ENCODE assay signal across 10 cellular contexts in the genomic region with DNA sequence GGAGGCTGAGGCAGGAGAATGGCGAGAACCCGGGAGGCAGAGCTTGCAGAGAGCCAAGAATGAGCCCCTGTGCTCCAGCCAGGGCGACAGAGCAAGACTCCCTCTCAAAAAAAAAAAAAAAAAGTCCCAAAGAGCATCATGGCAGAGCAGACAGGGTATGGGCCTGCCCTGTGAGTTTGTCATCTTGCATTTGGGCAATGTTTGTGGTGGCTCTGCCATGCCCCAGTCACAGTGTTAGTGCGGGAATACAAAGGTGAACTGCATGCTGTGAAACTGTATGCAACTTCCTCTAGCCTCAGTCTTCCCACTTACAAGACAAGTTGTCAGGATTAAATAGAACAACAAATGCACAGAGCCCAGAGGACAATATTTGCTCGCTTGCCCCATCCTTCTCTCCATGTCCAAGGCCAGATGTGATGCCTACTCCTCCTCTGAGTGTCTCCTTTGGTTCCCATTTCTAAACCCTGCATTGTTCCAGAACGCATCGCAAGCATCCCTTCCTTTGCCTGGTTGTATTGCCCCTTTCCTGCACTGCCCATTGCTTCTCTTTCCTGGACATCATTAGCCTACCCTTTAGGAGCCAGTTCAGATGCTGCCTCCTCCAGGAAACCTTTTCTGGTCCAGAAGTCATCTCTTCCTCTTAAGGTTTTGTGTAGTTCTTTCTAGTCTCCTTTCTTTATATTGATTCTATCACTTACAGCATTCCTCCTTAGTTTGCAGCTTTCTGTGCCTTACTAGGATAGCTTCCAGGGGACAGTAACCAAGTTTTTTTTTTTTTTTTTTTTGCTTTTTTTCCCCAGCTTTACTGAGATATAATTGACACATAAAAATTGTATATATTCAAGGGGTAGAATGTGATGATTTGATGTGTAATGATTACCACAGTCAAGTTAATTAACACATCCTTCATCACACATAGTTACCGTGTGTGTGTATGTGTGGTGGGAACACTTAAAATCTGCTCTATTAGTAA.
DNase-seq lines count a peak whose midpoint lies in the region; ATAC-seq and TF ChIP-seq lines count a peak whose summit lies in the region.
"Had no signal": no experiment of that assay in that cellular context is flagged by ENCODE, and none has a peak within 500 bp of the region (broad histone marks: within the 10 kb centered on the region; RNA-seq: fewer than 3 reads in every experiment).

No MANE protein-coding gene starts in this region.

- H3K4me1 ChIP-seq in RWPE2 (ENCODE audit: insufficient read depth, poor library complexity, severe bottlenecking) (peaks cover 48% of the 10 kb centered on the region), endocrine pancreas (ENCODE audit: control insufficient read depth, insufficient read depth, low read length) (no peaks in the 10 kb centered on the region)

- peak overlapping the region; percentile 95 for H3K27ac ChIP-seq in RWPE2 (ENCODE audit: poor library complexity, severe bottlenecking)

- TF ChIP-seq CTCF in RWPE2 (IDR thresholded peaks at IDR 0.05; ENCODE audit: poor library complexity, severe bottlenecking), result no peak

- no peaks in the 10 kb centered on the region for H3K27me3 ChIP-seq in RWPE2 (ENCODE audit: insufficient read depth, poor library complexity, severe bottlenecking)
- no peaks in the 10 kb centered on the region for H3K27me3 ChIP-seq in endocrine pancreas (ENCODE audit: control insufficient read depth, insufficient read depth, low read length)
- H3K27me3 ChIP-seq: BE2C had no signal

- no peak for DNase-seq in activated naive CD4-positive, alpha-beta T cell treated with anti-CD3 and anti-CD28 coated beads, Interleukin-2, amount 50 U/mL, for 16 hours
- no peak for DNase-seq in RWPE2 (ENCODE audit: low spot score)
- no peak for DNase-seq in putamen (ENCODE audit: low spot score)
- DNase-seq in DMS114 treated with DMSO at 0.1 percent for 48 hours (lab: John Stamatoyannopoulos, UW; ENCODE audit: unreplicated experiment), result no peak
- DNase-seq in stimulated activated naive CD4-positive, alpha-beta T cell treated with Interleukin-2 at 50 U/mL for 16 hours (lab: John Stamatoyannopoulos, UW), result no peak
- DNase-seq: NCI-H524 treated with DMSO at 0.1 percent for 48 hours had no signal

- H3K9me3 Mint-ChIP-seq in activated naive CD4-positive, alpha-beta T cell treated with anti-CD3 and anti-CD28 coated beads, Interleukin-2, amount 50 U/mL, for 24 hours, result peaks cover 5% of the 10 kb centered on the region

- peak overlapping the region; percentile 99 for H3K27ac Mint-ChIP-seq in activated naive CD4-positive, alpha-beta T cell treated with anti-CD3 and anti-CD28 coated beads, Interleukin-2, amount 50 U/mL, for 24 hours

- ATAC-seq in RWPE2 (ENCODE audit: low read depth) (no peak), GM21723 (IDR thresholded peaks at IDR 0.05; ENCODE audit: unreplicated experiment) (no peak)

- no peak overlapping the region for H3K9ac ChIP-seq in endocrine pancreas (ENCODE audit: control insufficient read depth, insufficient read depth, low read length)

- H3K4me3 ChIP-seq in RWPE2 (ENCODE audit: severe bottlenecking), result peak overlapping the region; percentile 2
- H3K4me3 ChIP-seq in endocrine pancreas (ENCODE audit: control insufficient read depth, insufficient read depth, low read length), result peak overlapping the region; percentile 67

- H3K4me3 Mint-ChIP-seq in activated naive CD4-positive, alpha-beta T cell treated with anti-CD3 and anti-CD28 coated beads, Interleukin-2, amount 50 U/mL, for 24 hours, result peak overlapping the region; percentile 82

- peaks cover 3% of the 10 kb centered on the region for H3K36me3 ChIP-seq in RWPE2 (ENCODE audit: low read depth)
- H3K36me3 ChIP-seq in endocrine pancreas (ENCODE audit: control insufficient read depth, insufficient read depth, low read length), result no peaks in the 10 kb centered on the region
- H3K36me3 ChIP-seq: BE2C had no signal

- H3K9me3 ChIP-seq in RWPE2 (ENCODE audit: severe bottlenecking), result no peaks in the 10 kb centered on the region
- H3K9me3 ChIP-seq in endocrine pancreas (ENCODE audit: control insufficient read depth, low read length), result no peaks in the 10 kb centered on the region
- H3K9me3 ChIP-seq: BE2C had no signal

- H3K27me3 Mint-ChIP-seq in activated naive CD4-positive, alpha-beta T cell treated with anti-CD3 and anti-CD28 coated beads, Interleukin-2, amount 50 U/mL, for 24 hours, result no peaks in the 10 kb centered on the region

- H3K36me3 Mint-ChIP-seq in activated naive CD4-positive, alpha-beta T cell treated with anti-CD3 and anti-CD28 coated beads, Interleukin-2, amount 50 U/mL, for 24 hours, result peaks cover 27% of the 10 kb centered on the region

- H3K4me1 Mint-ChIP-seq in activated naive CD4-positive, alpha-beta T cell treated with anti-CD3 and anti-CD28 coated beads, Interleukin-2, amount 50 U/mL, for 24 hours, result peaks cover 100% of the 10 kb centered on the region
